33 cellular contexts compared by ENCODE assay signal in the genomic region with DNA sequence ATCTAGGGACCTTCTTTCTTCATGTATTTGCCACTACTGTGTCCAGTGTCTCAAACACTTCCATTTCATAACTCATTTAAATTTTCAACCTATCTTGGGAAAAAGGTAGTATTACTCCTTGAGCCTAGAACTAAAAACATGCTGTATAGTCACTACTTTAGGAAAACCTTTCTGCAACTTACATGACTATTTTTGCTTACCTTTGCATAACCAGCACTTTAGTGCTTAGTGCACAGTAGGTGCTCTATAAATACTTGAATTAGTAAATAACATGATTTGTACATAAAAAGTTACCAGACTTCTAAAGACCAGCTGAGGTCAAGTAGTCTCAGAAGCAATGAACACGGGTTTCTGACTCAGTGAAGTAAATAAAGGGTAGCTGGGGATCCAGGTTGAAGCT.
"Had no signal": no experiment of that assay in that cellular context is flagged by ENCODE, and none has a peak within 500 bp of the region (broad histone marks: within the 10 kb centered on the region; RNA-seq: fewer than 3 reads in every experiment).

No MANE protein-coding gene starts in this region.

- H3K27me3 Mint-ChIP-seq: activated CD8-positive, alpha-beta T cell treated with anti-CD3 and anti-CD28 coated beads for 36 hours; activated naive CD8-positive, alpha-beta T cell treated with anti-CD3 and anti-CD28 coated beads for 36 hours; activated T-helper 17 cell treated with anti-CD3 and anti-CD28 coated beads, Interleukin-2, amount 50 U/mL, for 72 hours; central memory CD8-positive, alpha-beta T cell had no signal

- H3K4me2 ChIP-seq: SK-N-SH had no signal

- ATAC-seq: activated CD8-positive, alpha-beta T cell treated with anti-CD3 and anti-CD28 coated beads for 36 hours; activated T-cell treated with anti-CD3 and anti-CD28 coated beads, Interleukin-2, amount 50 U/mL, for 72 hours; activated T-helper 17 cell treated with anti-CD3 and anti-CD28 coated beads, Interleukin-2, amount 50 U/mL, for 72 hours; PC-3 had no signal

- H3K27me3 ChIP-seq: ascending aorta, cardiac muscle cell, Peyer's patch had no signal

- FAIRE-seq: TTC549 had no signal

- H3K4me1 ChIP-seq: ascending aorta, Peyer's patch, SJSA1 had no signal

- H3K27ac ChIP-seq: ascending aorta, cardiac muscle cell, Peyer's patch, SJSA1 had no signal

- H3K4me3 ChIP-seq: ascending aorta, cardiac muscle cell, Peyer's patch, SJSA1 had no signal

- H3K36me3 ChIP-seq: ascending aorta, cardiac muscle cell, Peyer's patch had no signal

- H3K9me3 Mint-ChIP-seq: activated CD4-positive, alpha-beta T cell treated with anti-CD3 and anti-CD28 coated beads, Interleukin-2, amount 10 ng/mL, durations not matched to agents 24 days and 14 days; activated CD8-positive, alpha-beta T cell treated with anti-CD3 and anti-CD28 coated beads for 36 hours; activated naive CD8-positive, alpha-beta T cell treated with anti-CD3 and anti-CD28 coated beads for 36 hours; activated T-cell treated with anti-CD3 and anti-CD28 coated beads, Interleukin-2, amount 50 U/mL, for 72 hours; activated T-helper 17 cell treated with anti-CD3 and anti-CD28 coated beads, Interleukin-2, amount 50 U/mL, for 72 hours; central memory CD8-positive, alpha-beta T cell; T-helper 1 cell treated with Interleukin-12 subunit alpha and Interleukin-12 subunit beta and Interleukin-4 antibody, amounts not matched to agents 30 μg/mL and 1 μg/mL, for 36 hours; T-helper 2 cell treated with Interferon-gamma antibody and Interleukin-4, amounts not matched to agents 5 μg/mL and 100 μg/mL, for 36 hours had no signal

- H3K9ac ChIP-seq: SK-N-SH had no signal

- H3K27ac Mint-ChIP-seq: activated CD4-positive, alpha-beta T cell treated with anti-CD3 and anti-CD28 coated beads, Interleukin-2, amount 10 ng/mL, durations not matched to agents 24 days and 14 days; activated CD8-positive, alpha-beta T cell treated with anti-CD3 and anti-CD28 coated beads for 36 hours; activated naive CD8-positive, alpha-beta T cell treated with anti-CD3 and anti-CD28 coated beads for 36 hours; activated T-helper 17 cell treated with anti-CD3 and anti-CD28 coated beads, Interleukin-2, amount 50 U/mL, for 72 hours; T-helper 1 cell treated with Interleukin-12 subunit alpha and Interleukin-12 subunit beta and Interleukin-4 antibody, amounts not matched to agents 30 μg/mL and 1 μg/mL, for 36 hours; T-helper 2 cell treated with Interferon-gamma antibody and Interleukin-4, amounts not matched to agents 5 μg/mL and 100 μg/mL, for 36 hours had no signal

- DNase-seq: activated CD4-positive, alpha-beta T cell treated with anti-CD3 and anti-CD28 coated beads, Interleukin-2, amount 10 ng/mL, durations not matched to agents 24 days and 14 days; activated CD4-positive, alpha-beta T cell treated with anti-CD3 and anti-CD28 coated beads, Interleukin-2, amount 50 U/mL, for 4 hours; activated CD8-positive, alpha-beta T cell treated with anti-CD3 and anti-CD28 coated beads for 36 hours; activated gamma-delta T cell; activated naive CD4-positive, alpha-beta T cell treated with Interleukin-2 at 50 U/mL for 16 hours; activated naive CD8-positive, alpha-beta T cell treated with anti-CD3 and anti-CD28 coated beads for 36 hours; activated T-cell treated with anti-CD3 and anti-CD28 coated beads, Interleukin-2, amount 50 U/mL, for 1 hour; activated T-cell treated with anti-CD3 and anti-CD28 coated beads, Interleukin-2, amount 50 U/mL, for 72 hours; amygdala; Karpas-422; NCI-H1048; NCI-H1105 treated with DMSO at 0.1 percent for 48 hours; NCI-H1436; NCI-H1694; NCI-H2029; NCI-H2171; NCI-H510A; NCI-H526; NCI-H748 treated with DMSO at 0.1 percent for 48 hours; NK-92 treated with Interleukin-12 subunit alpha and Interleukin-12 subunit beta, amount 100 ng/mL, for 24 hours; PC-3; Peyer's patch; RPMI8226; SHP77 treated with DMSO at 0.1 percent for 48 hours; SK-N-SH had no signal

- H3K9me3 ChIP-seq: ascending aorta, Peyer's patch, SJSA1, SK-N-SH had no signal

- H3K4me3 Mint-ChIP-seq: activated CD4-positive, alpha-beta T cell treated with anti-CD3 and anti-CD28 coated beads, Interleukin-2, amount 10 ng/mL, durations not matched to agents 24 days and 14 days; activated CD8-positive, alpha-beta T cell treated with anti-CD3 and anti-CD28 coated beads for 36 hours; activated naive CD8-positive, alpha-beta T cell treated with anti-CD3 and anti-CD28 coated beads for 36 hours; activated T-cell treated with anti-CD3 and anti-CD28 coated beads, Interleukin-2, amount 50 U/mL, for 72 hours; activated T-helper 17 cell treated with anti-CD3 and anti-CD28 coated beads, Interleukin-2, amount 50 U/mL, for 72 hours; central memory CD8-positive, alpha-beta T cell; T-helper 1 cell treated with Interleukin-12 subunit alpha and Interleukin-12 subunit beta and Interleukin-4 antibody, amounts not matched to agents 30 μg/mL and 1 μg/mL, for 36 hours; T-helper 2 cell treated with Interferon-gamma antibody and Interleukin-4, amounts not matched to agents 5 μg/mL and 100 μg/mL, for 36 hours had no signal
